In genomic region chr2:106158871-106159270, GRCh38 we compare ENCODE assay signal across 16 cellular contexts. TPM values are rescaled to one million over a fixed set of nuclear protein-coding genes. Genes with fewer than 3 reads are reported as not detected.
A peak's percentile ranks its signal among the peaks of the same experiment; 100 is the strongest.
DNase-seq lines count a peak whose midpoint lies in the region; ATAC-seq lines count a peak whose summit lies in the region.
"Had no signal": no experiment of that assay in that cellular context is flagged by ENCODE, and none has a peak within 500 bp of the region (broad histone marks: within the 10 kb centered on the region; RNA-seq: fewer than 3 reads in every experiment).

No MANE protein-coding gene starts in this region.

- H3K27ac ChIP-seq in trophoblast cell (ENCODE audit: low read depth, low read length) (peak overlapping the region; percentile 16), aorta (ENCODE audit: low read depth in 1 of 2, low read length in 2 of 2) (no peak overlapping the region), Karpas-422 (ENCODE audit: low read length) (no peak overlapping the region)
- H3K27ac ChIP-seq: prostate gland had no signal

- H3K9me3 ChIP-seq in trophoblast cell (ENCODE audit: insufficient read depth, low read depth, low read length) (no peaks in the 10 kb centered on the region), aorta (ENCODE audit: control insufficient read depth, low read length) (peaks cover 4% of the 10 kb centered on the region), Karpas-422 (ENCODE audit: low read length) (peaks cover 19% of the 10 kb centered on the region)
- H3K9me3 ChIP-seq: prostate gland had no signal

- H3K79me2 ChIP-seq in trophoblast cell (ENCODE audit: control insufficient read depth, insufficient read depth, low read length, poor library complexity) (no peaks in the 10 kb centered on the region), Karpas-422 (ENCODE audit: low read length) (no peaks in the 10 kb centered on the region)

- no peak overlapping the region for H3K14ac ChIP-seq in trophoblast cell (ENCODE audit: low read length)

- WGBS in trophoblast cell (ENCODE audit: extremely low coverage, insufficient coverage, insufficient read length) = no CpG with 5 or more reads among the region's 10 CpGs
- WGBS in aorta, 2 donors = 83 to 88% methylated on average over 10 of the region's 10 CpGs

- H3K79me1 ChIP-seq in trophoblast cell (ENCODE audit: low read length) = peaks cover 4% of the 10 kb centered on the region

- no peaks in the 10 kb centered on the region for H4K20me1 ChIP-seq in Karpas-422 (ENCODE audit: insufficient read depth, low read depth, low read length)

- no peak overlapping the region for H4K91ac ChIP-seq in trophoblast cell (ENCODE audit: low read depth, low read length)

- no peak overlapping the region for H2BK120ac ChIP-seq in trophoblast cell (ENCODE audit: insufficient read depth, low read length, poor library complexity)

- no peak overlapping the region for H2AK5ac ChIP-seq in trophoblast cell (ENCODE audit: low read length)

- H3K36me3 ChIP-seq in trophoblast cell (ENCODE audit: control insufficient read depth in 1 of 2, insufficient read depth in 2 of 2, low read length in 2 of 2) = peaks cover 6 to 7% of the 10 kb centered on the region in 2 experiments
- H3K36me3 ChIP-seq in aorta (ENCODE audit: control insufficient read depth in 1 of 2, insufficient read depth in 2 of 2, low read length in 1 of 2) = peaks cover 8 to 10% of the 10 kb centered on the region in 2 donors
- peaks cover 19% of the 10 kb centered on the region for H3K36me3 ChIP-seq in Karpas-422 (ENCODE audit: insufficient read depth, low read length)
- H3K36me3 ChIP-seq: prostate gland, upper lobe of right lung had no signal

- H3K4me1 Mint-ChIP-seq in activated CD4-positive, alpha-beta T cell treated with anti-CD3 and anti-CD28 coated beads for 36 hours = peaks cover 77% of the 10 kb centered on the region
- H3K4me1 Mint-ChIP-seq in activated naive CD4-positive, alpha-beta T cell treated with anti-CD3 and anti-CD28 coated beads, Interleukin-2, amount 10 ng/mL, durations not matched to agents 7 days and 5 days = peaks cover 76% of the 10 kb centered on the region

- peak overlapping the region; percentile 91 for H3K27ac Mint-ChIP-seq in activated CD4-positive, alpha-beta T cell treated with anti-CD3 and anti-CD28 coated beads for 36 hours
- peak overlapping the region; percentile 98 for H3K27ac Mint-ChIP-seq in activated naive CD4-positive, alpha-beta T cell treated with anti-CD3 and anti-CD28 coated beads, Interleukin-2, amount 10 ng/mL, durations not matched to agents 7 days and 5 days

- no peak overlapping the region for H2BK5ac ChIP-seq in trophoblast cell (ENCODE audit: low read depth, low read length, poor library complexity)

- H3K9ac ChIP-seq in trophoblast cell (ENCODE audit: low read length) = no peak overlapping the region
- no peak overlapping the region for H3K9ac ChIP-seq in Karpas-422 (ENCODE audit: low read length)

- intact Hi-C loops in activated CD4-positive, alpha-beta T cell treated with anti-CD3 and anti-CD28 coated beads for 36 hours (cut with DNase I, micrococcal nuclease) = no loop called here
- intact Hi-C loops in aorta (cut with DNase I) = no loop called here

- H3K4me1 ChIP-seq in trophoblast cell (ENCODE audit: control insufficient read depth in 1 of 2, insufficient read depth in 2 of 2, low read length in 2 of 2) (peaks cover 19 to 26% of the 10 kb centered on the region in 2 experiments), aorta (ENCODE audit: control insufficient read depth in 1 of 2, insufficient read depth in 2 of 2, low read length in 2 of 2) (no peaks in the 10 kb centered on the region), Karpas-422 (ENCODE audit: low read length) (no peaks in the 10 kb centered on the region)
- H3K4me1 ChIP-seq: prostate gland had no signal

- H3K27me3 ChIP-seq in trophoblast cell (ENCODE audit: insufficient read depth, low read length) (no peaks in the 10 kb centered on the region), aorta (ENCODE audit: control insufficient read depth in 1 of 2, insufficient read depth in 2 of 2, low read length in 1 of 2) (no peaks in the 10 kb centered on the region), Karpas-422 (ENCODE audit: low read length) (no peaks in the 10 kb centered on the region)
- H3K27me3 ChIP-seq: upper lobe of right lung had no signal

- H2AFZ ChIP-seq in trophoblast cell (ENCODE audit: insufficient read depth, low read length, poor library complexity) (no peak overlapping the region), Karpas-422 (ENCODE audit: low read length) (no peak overlapping the region)

- no peak for DNase-seq in activated CD4-positive, alpha-beta T cell treated with anti-CD3 and anti-CD28 coated beads for 36 hours
- DNase-seq in activated CD4-positive, alpha-beta T cell treated with anti-CD3 and anti-CD28 coated beads for 48 hours = no peak
- DNase-seq in T-helper 9 cell (peak; percentile 42), trophoblast cell (no peak), aorta (no peak), Karpas-422 (no peak)
- peak; percentile 41 for DNase-seq in activated naive CD4-positive, alpha-beta T cell treated with anti-CD3 and anti-CD28 coated beads, Interleukin-2, amount 10 ng/mL, durations not matched to agents 7 days and 5 days
- DNase-seq: 8988T, dermis blood vessel endothelial cell, GF-D8, mucosa of descending colon, NCI-H510A treated with DMSO at 0.1 percent for 48 hours, upper lobe of right lung had no signal

- H4K8ac ChIP-seq in trophoblast cell (ENCODE audit: low read depth, low read length) = no peak overlapping the region

- H3K9me2 ChIP-seq in Karpas-422 (replicated peaks; ENCODE audit: insufficient read depth, low read length) = no peaks in the 10 kb centered on the region

- peak overlapping the region; percentile 23 for H2BK12ac ChIP-seq in trophoblast cell (ENCODE audit: low read length)

- ATAC-seq in activated CD4-positive, alpha-beta T cell treated with anti-CD3 and anti-CD28 coated beads for 36 hours = no peak
- no peak for ATAC-seq in GM18498 (IDR thresholded peaks at IDR 0.05; ENCODE audit: unreplicated experiment)
- ATAC-seq in aorta (ENCODE audit: low FRiP score) = no peak
- ATAC-seq: mucosa of descending colon, Panc1 had no signal

- H4K12ac ChIP-seq in trophoblast cell (ENCODE audit: low read depth, low read length) = no peak overlapping the region

- peaks cover 68% of the 10 kb centered on the region for H3K36me3 Mint-ChIP-seq in activated CD4-positive, alpha-beta T cell treated with anti-CD3 and anti-CD28 coated beads for 36 hours (ENCODE audit: low read depth)
- H3K36me3 Mint-ChIP-seq in activated naive CD4-positive, alpha-beta T cell treated with anti-CD3 and anti-CD28 coated beads, Interleukin-2, amount 10 ng/mL, durations not matched to agents 7 days and 5 days = peaks cover 81% of the 10 kb centered on the region

- CTCF ChIA-PET in activated CD4-positive, alpha-beta T cell treated with anti-CD3 and anti-CD28 coated beads for 36 hours (lab: Charles Lee) = interaction anchor here (1.1 to 3.7 kb wide), 5 partner anchors 11 to 54 kb away, joined by 3 to 15 read pairs (median 5); no protein-coding TSS in a partner anchor
- CTCF ChIA-PET in activated naive CD4-positive, alpha-beta T cell treated with anti-CD3 and anti-CD28 coated beads, Interleukin-2, amount 10 ng/mL, durations not matched to agents 7 days and 5 days (lab: Charles Lee) = interaction anchor here (1.6 to 5.1 kb wide), 2 partner anchors 18 to 53 kb away, joined by 3 to 30 read pairs; no protein-coding TSS in a partner anchor

- no peaks in the 10 kb centered on the region for H3K27me3 Mint-ChIP-seq in activated CD4-positive, alpha-beta T cell treated with anti-CD3 and anti-CD28 coated beads for 36 hours
- no peaks in the 10 kb centered on the region for H3K27me3 Mint-ChIP-seq in activated naive CD4-positive, alpha-beta T cell treated with anti-CD3 and anti-CD28 coated beads, Interleukin-2, amount 10 ng/mL, durations not matched to agents 7 days and 5 days

- H3K4me3 Mint-ChIP-seq in activated CD4-positive, alpha-beta T cell treated with anti-CD3 and anti-CD28 coated beads for 36 hours = peak overlapping the region; percentile 70
- H3K4me3 Mint-ChIP-seq in activated naive CD4-positive, alpha-beta T cell treated with anti-CD3 and anti-CD28 coated beads, Interleukin-2, amount 10 ng/mL, durations not matched to agents 7 days and 5 days = peak overlapping the region; percentile 81

- no peak overlapping the region for H3K18ac ChIP-seq in trophoblast cell (ENCODE audit: low read length)

- no peak overlapping the region for H3K23ac ChIP-seq in trophoblast cell (ENCODE audit: low read length)

- H3K4me2 ChIP-seq in trophoblast cell (ENCODE audit: low read length) = no peak overlapping the region
- H3K4me2 ChIP-seq in Karpas-422 (ENCODE audit: low read depth, low read length, poor library complexity, severe bottlenecking) = no peak overlapping the region

- H3K9me3 Mint-ChIP-seq in activated CD4-positive, alpha-beta T cell treated with anti-CD3 and anti-CD28 coated beads for 36 hours (ENCODE audit: low read depth) = peaks cover 3% of the 10 kb centered on the region
- peaks cover 26% of the 10 kb centered on the region for H3K9me3 Mint-ChIP-seq in activated naive CD4-positive, alpha-beta T cell treated with anti-CD3 and anti-CD28 coated beads, Interleukin-2, amount 10 ng/mL, durations not matched to agents 7 days and 5 days

- H3K4ac ChIP-seq in trophoblast cell (ENCODE audit: low read depth, low read length) = no peak overlapping the region

- POLR2A ChIA-PET in activated CD4-positive, alpha-beta T cell treated with anti-CD3 and anti-CD28 coated beads for 36 hours (lab: Charles Lee) = interaction anchor here (1.0 to 1.3 kb wide), 2 partner anchors 21 to 51 kb away, joined by 3 read pairs; no protein-coding TSS in a partner anchor

- H3K4me3 ChIP-seq in trophoblast cell (ENCODE audit: low read depth, low read length) (no peak overlapping the region), aorta (ENCODE audit: low read length in 2 of 2) (no peak overlapping the region), Karpas-422 (ENCODE audit: low read length) (no peak overlapping the region)
- H3K4me3 ChIP-seq: mucosa of descending colon, prostate gland, upper lobe of right lung had no signal

RNA-seq across cellular contexts. Expression of gene UXS1, which starts 35.2 kb away (rescaled TPM):
- total RNA-seq in activated CD4-positive, alpha-beta T cell treated with anti-CD3 and anti-CD28 coated beads for 36 hours = 10 to 100 TPM; 35.6 to 37.7 TPM
- 49.0 and 50.2 TPM in 2 replicates for polyA plus RNA-seq in trophoblast cell (2013)
- 10 to 100 TPM; 20.6 to 29.3 TPM for total RNA-seq in aorta
- 10 to 100 TPM; 10.5 to 12.3 TPM for polyA plus RNA-seq in aorta
- 3.7 and 8.4 TPM in 2 replicates for total RNA-seq in Karpas-422 (2014; rRNA removed; shearing (Covaris generic); ENCODE audit: low replicate concordance)

Comparison
In these comparisons a context has a peak if more than half of its experiments do, and no peak if none do; other contexts are left out.
1. DNase-seq: peak in T-helper 9 cell (single experiment) and activated naive CD4-positive, alpha-beta T cell treated with anti-CD3 and anti-CD28 coated beads, Interleukin-2, amount 10 ng/mL, durations not matched to agents 7 days and 5 days (single experiment); none in activated CD4-positive, alpha-beta T cell treated with anti-CD3 and anti-CD28 coated beads for 36 hours (single experiment), activated CD4-positive, alpha-beta T cell treated with anti-CD3 and anti-CD28 coated beads for 48 hours (single experiment), trophoblast cell (0 of 2), aorta (0 of 2) and Karpas-422 (single experiment).